Comparison of ENCODE assay signal across 8 cellular contexts in genomic region chr10:71835671-71836593, GRCh38. TPM values are rescaled to one million over a fixed set of nuclear protein-coding genes. Genes with fewer than 3 reads are reported as not detected.
DNase-seq lines count a peak whose midpoint lies in the region; ATAC-seq and TF ChIP-seq lines count a peak whose summit lies in the region.

No MANE protein-coding gene starts in this region.

- H3K4me1 Mint-ChIP-seq in nephron progenitor cell: peaks cover 58% of the 10 kb centered on the region
- peaks cover 52% of the 10 kb centered on the region for H3K4me1 Mint-ChIP-seq in Calu3 (ENCODE audit: low read depth, unreplicated experiment)

- ATAC-seq in GM18519 (IDR thresholded peaks at IDR 0.05; ENCODE audit: low FRiP score, unreplicated experiment) (peak; percentile 75), HG02943 (IDR thresholded peaks at IDR 0.05; ENCODE audit: low read depth, unreplicated experiment) (peak; percentile 95)

- CTCF ChIA-PET in Calu3 (lab: Charles Lee): interaction anchor here (0.6 to 1.5 kb wide), 2 partner anchors 60 to 405 kb away, joined by 3 to 5 read pairs; no protein-coding TSS in a partner anchor

- H3K27ac Mint-ChIP-seq in nephron progenitor cell (peak overlapping the region; percentile 95), Calu3 (ENCODE audit: unreplicated experiment) (no peak overlapping the region)

- H3K4me3 Mint-ChIP-seq in nephron progenitor cell (peak overlapping the region; percentile 40), Calu3 (ENCODE audit: low read depth, unreplicated experiment) (no peak overlapping the region)

- no peaks in the 10 kb centered on the region for H3K27me3 Mint-ChIP-seq in nephron progenitor cell (ENCODE audit: low read depth, poor library complexity)
- no peaks in the 10 kb centered on the region for H3K27me3 Mint-ChIP-seq in Calu3 (ENCODE audit: unreplicated experiment)

- intact Hi-C loops in Calu3 (cut with micrococcal nuclease; ENCODE audit: unreplicated experiment): no loop called here

- H3K36me3 Mint-ChIP-seq in nephron progenitor cell (ENCODE audit: low read depth): peaks cover 22% of the 10 kb centered on the region
- peaks cover 36% of the 10 kb centered on the region for H3K36me3 Mint-ChIP-seq in Calu3 (ENCODE audit: insufficient read depth, unreplicated experiment)

- TF ChIP-seq CTCF in epithelial cell of proximal tubule (conservative IDR thresholded peaks at IDR 0.05; ENCODE audit: low read depth, low read length): no peak
- no peak for TF ChIP-seq CTCF in nephron progenitor cell (IDR thresholded peaks at IDR 0.05)
- no peak for TF ChIP-seq CTCF in Calu3 (IDR thresholded peaks at IDR 0.05; ENCODE audit: unreplicated experiment)

- no peaks in the 10 kb centered on the region for H3K9me3 Mint-ChIP-seq in nephron progenitor cell
- H3K9me3 Mint-ChIP-seq in Calu3 (ENCODE audit: low read depth, unreplicated experiment): no peaks in the 10 kb centered on the region

- BruUV-seq in Calu3 (replicated peaks; lab: Mats Ljungman, UMichigan): no TSS peak

- peak overlapping the region; percentile 0 for H3K4me3 ChIP-seq in epithelial cell of proximal tubule (ENCODE audit: low read depth, low read length)

- DNase-seq in AG20443 (ENCODE audit: low spot score) (peak; percentile 85), NCI-H82 treated with DMSO at 0.1 percent for 48 hours (lab: John Stamatoyannopoulos, UW; ENCODE audit: unreplicated experiment) (peak; percentile 90), epithelial cell of proximal tubule (ENCODE audit: low read depth) (peak; percentile 95), nephron progenitor cell (peak; percentile 48), Calu3 (no peak)
- DNase-seq in activated CD4-positive, alpha-beta T cell treated with anti-CD3 and anti-CD28 coated beads for 4 hours: no peak

RNA-seq across cellular contexts. Expression of gene PSAP, which starts 15.1 kb away (rescaled TPM):
- total RNA-seq in epithelial cell of proximal tubule (444 and 614 TPM in 2 replicates), Calu3 (2022) (840 and 1,050 TPM in 2 replicates)

Comparison
In these comparisons a context has a peak if more than half of its experiments do, and no peak if none do; other contexts are left out.
1. DNase-seq: peak in AG20443 (single experiment), NCI-H82 treated with DMSO at 0.1 percent for 48 hours (single experiment), epithelial cell of proximal tubule (single experiment) and nephron progenitor cell (single experiment); none in activated CD4-positive, alpha-beta T cell treated with anti-CD3 and anti-CD28 coated beads for 4 hours (0 of 2) and Calu3 (single experiment).